10 cellular contexts compared by ENCODE assay signal in the genomic region with DNA sequence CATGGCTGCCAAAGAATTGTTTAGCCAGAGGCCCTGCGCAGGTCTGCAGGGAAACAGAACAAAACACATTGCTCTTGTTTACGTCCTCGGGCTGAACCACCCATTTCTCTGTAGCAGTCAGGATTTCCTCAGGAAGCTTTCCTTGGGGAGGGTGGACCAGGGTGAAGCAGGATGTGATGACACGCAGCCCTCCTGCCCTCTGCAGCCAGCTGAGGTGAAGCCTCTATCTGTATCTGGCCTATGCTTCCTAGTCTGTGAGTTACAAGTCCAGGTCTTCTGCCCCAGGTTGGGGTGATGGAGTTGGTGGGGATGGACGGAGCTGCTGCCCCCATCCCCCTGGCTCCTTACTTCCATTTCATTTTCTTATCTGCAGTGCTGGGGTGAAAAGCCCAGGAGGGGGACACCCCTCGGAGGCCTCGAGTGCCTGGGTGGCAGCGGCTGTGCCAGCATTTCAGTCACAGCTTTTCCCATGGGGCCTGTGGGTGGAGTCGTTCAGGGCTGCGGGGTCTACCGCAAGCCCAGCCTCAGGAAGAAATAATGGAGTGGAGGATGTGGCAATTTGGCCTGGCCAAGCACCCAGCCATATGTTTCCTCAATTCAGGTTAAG. TPM values are rescaled to one million over a fixed set of nuclear protein-coding genes. Genes with fewer than 3 reads are reported as not detected.
DNase-seq lines count a peak whose midpoint lies in the region; ATAC-seq, FAIRE-seq and TF ChIP-seq lines count a peak whose summit lies in the region.
"Had no signal": no experiment of that assay in that cellular context is flagged by ENCODE, and none has a peak within 500 bp of the region (broad histone marks: within the 10 kb centered on the region; RNA-seq: fewer than 3 reads in every experiment).

No MANE protein-coding gene starts in this region.

- no peaks in the 10 kb centered on the region for H4K20me1 ChIP-seq in keratinocyte (ENCODE audit: control insufficient read depth, extremely low read depth, insufficient read depth, low read length)

- H3K27me3 ChIP-seq in ascending aorta (no peaks in the 10 kb centered on the region), keratinocyte (ENCODE audit: control insufficient read depth, extremely low read depth, insufficient read depth, low read length) (no peaks in the 10 kb centered on the region), aorta (ENCODE audit: control insufficient read depth in 1 of 2, insufficient read depth in 2 of 2, low read length in 1 of 2) (no peaks in the 10 kb centered on the region)

- H3K79me2 ChIP-seq in keratinocyte (ENCODE audit: control insufficient read depth, insufficient read depth, low read length): peaks cover 3% of the 10 kb centered on the region

- dilution Hi-C loops in keratinocyte (cut with MboI; ENCODE audit: extremely low pct_ligation_motif_present, low sequenced_read_pairs): no loop called here

- intact Hi-C loops in natural killer cell (cut with micrococcal nuclease) (no loop called here), ascending aorta (cut with DNase I) (no loop called here), aorta (cut with DNase I) (no loop called here)

- H3K4me3 Mint-ChIP-seq in natural killer cell treated with Interleukin-12 subunit alpha and Interleukin-12 subunit beta and Interleukin-15 and Interleukin-18, amount 100 ng/mL, for 72 hours: no peak overlapping the region
- H3K4me3 Mint-ChIP-seq in natural killer cell: no peak overlapping the region
- H3K4me3 Mint-ChIP-seq: CD8-positive, alpha-beta memory T cell had no signal

- TF ChIP-seq CTCF in natural killer cell (IDR thresholded peaks at IDR 0.05): no peak
- no peak for TF ChIP-seq CTCF in ascending aorta (IDR thresholded peaks at IDR 0.05)
- TF ChIP-seq CTCF in keratinocyte (optimal IDR thresholded peaks at IDR 0.05 in 1 of 3, IDR thresholded peaks at IDR 0.05 in 1 of 3, conservative IDR thresholded peaks at IDR 0.05 in 1 of 3; ENCODE audit: extremely low read depth in 1 of 3, insufficient read depth in 2 of 3, low read length in 3 of 3): peak in 1 of 3 experiments; percentile 53

- 4 to 7% methylated on average over 11 of the region's 11 CpGs for WGBS in aorta, 2 donors

- H3K9me3 ChIP-seq in ascending aorta (no peaks in the 10 kb centered on the region), keratinocyte (ENCODE audit: control insufficient read depth, low read depth, low read length) (no peaks in the 10 kb centered on the region), aorta (ENCODE audit: control insufficient read depth, low read length) (no peaks in the 10 kb centered on the region)

- no peak for DNase-seq in natural killer cell treated with Interleukin-12 subunit alpha and Interleukin-12 subunit beta and Interleukin-15 and Interleukin-18, amount 100 ng/mL, for 72 hours (ENCODE audit: low spot score)
- DNase-seq in natural killer cell (no peak), ascending aorta (ENCODE audit: low spot score in 2 of 2) (peak; percentile 31 to 73), keratinocyte (ENCODE audit: low read depth, low spot score) (no peak), aorta (peak; percentile 57 to 71), pons (ENCODE audit: low spot score) (no peak), kidney glomerular epithelial cell (lab: John Stamatoyannopoulos, UW) (no peak)
- DNase-seq: CD8-positive, alpha-beta memory T cell; NCI-H187 treated with DMSO at 0.1 percent for 48 hours had no signal

- FAIRE-seq in keratinocyte (lab: Jason Lieb, UNC): peak; percentile 69

- H3K4me1 ChIP-seq in ascending aorta (peaks cover 5 to 27% of the 10 kb centered on the region in 2 donors), keratinocyte (ENCODE audit: control insufficient read depth, extremely low read depth, insufficient read depth, low read length) (peaks cover 38% of the 10 kb centered on the region), aorta (ENCODE audit: control insufficient read depth in 1 of 2, insufficient read depth in 2 of 2, low read length in 2 of 2) (peaks cover 0 to 2% of the 10 kb centered on the region in 2 donors)

- peaks cover 12 to 25% of the 10 kb centered on the region in 2 donors for H3K27me3 Mint-ChIP-seq in natural killer cell treated with Interleukin-12 subunit alpha and Interleukin-12 subunit beta and Interleukin-15 and Interleukin-18, amount 100 ng/mL, for 72 hours
- peaks cover 11 to 27% of the 10 kb centered on the region in 2 donors for H3K27me3 Mint-ChIP-seq in natural killer cell (ENCODE audit: low read depth in 2 of 2)

- no peaks in the 10 kb centered on the region for H3K9me3 Mint-ChIP-seq in natural killer cell treated with Interleukin-12 subunit alpha and Interleukin-12 subunit beta and Interleukin-15 and Interleukin-18, amount 100 ng/mL, for 72 hours
- H3K9me3 Mint-ChIP-seq in natural killer cell: no peaks in the 10 kb centered on the region

- H3K4me2 ChIP-seq in keratinocyte (ENCODE audit: control insufficient read depth, extremely low read depth, insufficient read depth, low read depth, low read length): peak overlapping the region; percentile 35

- H3K9ac ChIP-seq in keratinocyte (ENCODE audit: control insufficient read depth, extremely low read depth, insufficient read depth, low read length): no peak overlapping the region

- peak; percentile 41 to 56 for ATAC-seq in natural killer cell treated with Interleukin-12 subunit alpha and Interleukin-12 subunit beta and Interleukin-15 and Interleukin-18, amount 100 ng/mL, for 72 hours
- ATAC-seq in natural killer cell: no peak
- peak; percentile 82 for ATAC-seq in aorta (ENCODE audit: low FRiP score)
- no peak for ATAC-seq in HG02885 (IDR thresholded peaks at IDR 0.05; ENCODE audit: poor library complexity, unreplicated experiment)

- H2AFZ ChIP-seq in keratinocyte (ENCODE audit: control insufficient read depth, low read length): peak overlapping the region; percentile 63

- H3K9me1 ChIP-seq in keratinocyte (ENCODE audit: control insufficient read depth, extremely low read depth, insufficient read depth, low read length): no peaks in the 10 kb centered on the region

- H3K36me3 ChIP-seq in ascending aorta (no peaks in the 10 kb centered on the region), keratinocyte (ENCODE audit: control insufficient read depth in 2 of 2, extremely low read depth in 1 of 2, insufficient read depth in 2 of 2, low read length in 2 of 2) (no peaks in the 10 kb centered on the region), aorta (ENCODE audit: control insufficient read depth in 1 of 2, insufficient read depth in 2 of 2, low read length in 1 of 2) (no peaks in the 10 kb centered on the region)

- H3K27ac ChIP-seq in ascending aorta (peak overlapping the region; percentile 62 to 72), keratinocyte (ENCODE audit: control insufficient read depth, insufficient read depth, low read length) (peak overlapping the region; percentile 65), aorta (ENCODE audit: low read depth in 1 of 2, low read length in 2 of 2) (peak overlapping the region in 1 of 2 donors; percentile 20)

- H3K4me1 Mint-ChIP-seq in natural killer cell treated with Interleukin-12 subunit alpha and Interleukin-12 subunit beta and Interleukin-15 and Interleukin-18, amount 100 ng/mL, for 72 hours (ENCODE audit: low read depth in 2 of 2): no peaks in the 10 kb centered on the region
- H3K4me1 Mint-ChIP-seq in natural killer cell: no peaks in the 10 kb centered on the region

- H3K27ac Mint-ChIP-seq in natural killer cell treated with Interleukin-12 subunit alpha and Interleukin-12 subunit beta and Interleukin-15 and Interleukin-18, amount 100 ng/mL, for 72 hours: no peak overlapping the region
- H3K27ac Mint-ChIP-seq in natural killer cell: no peak overlapping the region

- H3K4me3 ChIP-seq in ascending aorta: no peak overlapping the region
- H3K4me3 ChIP-seq in keratinocyte (ENCODE audit: control insufficient read depth in 2 of 3, extremely low read depth in 1 of 3, insufficient read depth in 2 of 3, low read depth in 1 of 3, low read length in 3 of 3): no peak overlapping the region
- H3K4me3 ChIP-seq in aorta (ENCODE audit: low read length in 2 of 2): no peak overlapping the region

- no peaks in the 10 kb centered on the region for H3K36me3 Mint-ChIP-seq in natural killer cell treated with Interleukin-12 subunit alpha and Interleukin-12 subunit beta and Interleukin-15 and Interleukin-18, amount 100 ng/mL, for 72 hours
- no peaks in the 10 kb centered on the region for H3K36me3 Mint-ChIP-seq in natural killer cell

RNA-seq across cellular contexts. Expression of a gene that starts 24.9 kb away (rescaled TPM):
- under 1 TPM; 0.17 to 0.20 TPM for total RNA-seq in natural killer cell treated with Interleukin-12 subunit alpha and Interleukin-12 subunit beta and Interleukin-15 and Interleukin-18, amount 100 ng/mL, for 72 hours
- 1 to 10 TPM in 2 of 3 donors, under 1 TPM in 1; 0.63 to 6.2 (median 2.7) TPM for total RNA-seq in natural killer cell
- 70.2 TPM for total RNA-seq in ascending aorta
- 4.4 to 6.0 TPM (median 4.4 TPM) in 3 replicates for polyA plus RNA-seq in keratinocyte
- 23.4 TPM for polyA plus RNA-seq in keratinocyte (2011; ENCODE audit: low read depth)
- 4.3 and 4.9 TPM in 2 replicates for polyA plus RNA-seq in keratinocyte (2011; cell fraction: cytosol; rRNA removed)
- polyA plus RNA-seq in keratinocyte (2011; cell fraction: nucleus; rRNA removed): 9.3 and 9.9 TPM in 2 replicates
- 5.5 and 10.8 TPM in 2 replicates for polyA plus RNA-seq in keratinocyte (2012; ENCODE audit: low replicate concordance)
- 6.1 to 15.2 TPM (median 8.1 TPM) in 3 replicates for polyA minus RNA-seq in keratinocyte
- polyA minus RNA-seq in keratinocyte (2011; cell fraction: cytosol; rRNA and poly(A)+ RNA removed): 6.1 TPM
- 20.3 and 26.7 TPM in 2 replicates for polyA minus RNA-seq in keratinocyte (2011; cell fraction: nucleus; rRNA and poly(A)+ RNA removed)
- 100 to 1,000 TPM in 1 of 2 donors, 10 to 100 TPM in 1; 89.7 to 120 TPM for total RNA-seq in aorta
- 10 to 100 TPM; 10.3 to 46.0 TPM for polyA plus RNA-seq in aorta
- polyA plus RNA-seq: CD8-positive, alpha-beta memory T cell had no signal

Comparison
In these comparisons a context has a peak if more than half of its experiments do, and no peak if none do; other contexts are left out.
1. ATAC-seq: peak in natural killer cell treated with Interleukin-12 subunit alpha and Interleukin-12 subunit beta and Interleukin-15 and Interleukin-18, amount 100 ng/mL, for 72 hours (2 of 2) and aorta (single experiment); none in natural killer cell (0 of 3) and HG02885 (single experiment).
2. DNase-seq: peak in ascending aorta (2 of 2) and aorta (2 of 2); none in natural killer cell treated with Interleukin-12 subunit alpha and Interleukin-12 subunit beta and Interleukin-15 and Interleukin-18, amount 100 ng/mL, for 72 hours (single experiment), natural killer cell (single experiment), keratinocyte (single experiment), pons (single experiment) and kidney glomerular epithelial cell (single experiment).